In the genomic region with DNA sequence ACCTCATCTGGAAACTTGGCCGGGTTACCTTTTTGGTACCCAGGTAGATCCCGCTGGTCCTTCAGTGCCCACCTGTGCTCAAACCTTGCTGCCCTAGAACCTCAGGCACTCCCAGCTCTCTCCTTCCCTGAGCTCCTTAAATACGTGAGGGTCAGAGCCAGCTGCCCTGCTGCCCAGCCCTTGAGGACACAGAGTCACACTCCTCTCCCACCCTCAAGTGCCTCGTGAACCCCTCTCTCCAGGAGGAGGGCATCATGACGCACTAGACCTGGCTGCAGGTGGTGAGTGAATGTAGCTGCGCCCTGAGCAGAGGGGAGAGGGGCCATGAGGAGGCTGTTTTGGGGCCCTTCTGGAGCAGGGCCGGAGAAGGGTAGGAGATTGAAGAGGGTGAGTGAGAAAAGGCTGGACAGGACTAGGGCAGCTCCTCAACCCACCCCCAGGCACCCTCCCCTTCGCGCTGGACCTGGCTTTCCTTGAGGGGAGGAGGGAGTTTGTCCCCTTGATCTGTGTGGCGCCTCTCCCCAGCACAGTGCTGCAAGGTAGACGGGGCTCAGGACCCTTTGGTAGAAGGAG, we compare ENCODE assay signal across 1 cellular context.
TF ChIP-seq lines count a peak whose summit lies in the region.

No MANE protein-coding gene starts in this region.

TF ChIP-seq in liver, 16 proteins besides CTCF, POLR2A, EP300 and RAD21 (continued from another document):
- TF ChIP-seq, protein P1, sequence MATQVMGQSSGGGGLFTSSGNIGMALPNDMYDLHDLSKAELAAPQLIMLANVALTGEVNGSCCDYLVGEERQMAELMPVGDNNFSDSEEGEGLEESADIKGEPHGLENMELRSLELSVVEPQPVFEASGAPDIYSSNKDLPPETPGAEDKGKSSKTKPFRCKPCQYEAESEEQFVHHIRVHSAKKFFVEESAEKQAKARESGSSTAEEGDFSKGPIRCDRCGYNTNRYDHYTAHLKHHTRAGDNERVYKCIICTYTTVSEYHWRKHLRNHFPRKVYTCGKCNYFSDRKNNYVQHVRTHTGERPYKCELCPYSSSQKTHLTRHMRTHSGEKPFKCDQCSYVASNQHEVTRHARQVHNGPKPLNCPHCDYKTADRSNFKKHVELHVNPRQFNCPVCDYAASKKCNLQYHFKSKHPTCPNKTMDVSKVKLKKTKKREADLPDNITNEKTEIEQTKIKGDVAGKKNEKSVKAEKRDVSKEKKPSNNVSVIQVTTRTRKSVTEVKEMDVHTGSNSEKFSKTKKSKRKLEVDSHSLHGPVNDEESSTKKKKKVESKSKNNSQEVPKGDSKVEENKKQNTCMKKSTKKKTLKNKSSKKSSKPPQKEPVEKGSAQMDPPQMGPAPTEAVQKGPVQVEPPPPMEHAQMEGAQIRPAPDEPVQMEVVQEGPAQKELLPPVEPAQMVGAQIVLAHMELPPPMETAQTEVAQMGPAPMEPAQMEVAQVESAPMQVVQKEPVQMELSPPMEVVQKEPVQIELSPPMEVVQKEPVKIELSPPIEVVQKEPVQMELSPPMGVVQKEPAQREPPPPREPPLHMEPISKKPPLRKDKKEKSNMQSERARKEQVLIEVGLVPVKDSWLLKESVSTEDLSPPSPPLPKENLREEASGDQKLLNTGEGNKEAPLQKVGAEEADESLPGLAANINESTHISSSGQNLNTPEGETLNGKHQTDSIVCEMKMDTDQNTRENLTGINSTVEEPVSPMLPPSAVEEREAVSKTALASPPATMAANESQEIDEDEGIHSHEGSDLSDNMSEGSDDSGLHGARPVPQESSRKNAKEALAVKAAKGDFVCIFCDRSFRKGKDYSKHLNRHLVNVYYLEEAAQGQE (IDR thresholded peaks at IDR 0.05): no peak
- no peak for TF ChIP-seq GABPA (IDR thresholded peaks at IDR 0.05 in 1 of 2, conservative IDR thresholded peaks at IDR 0.05 in 1 of 2)
- TF ChIP-seq TAF1 (conservative IDR thresholded peaks at IDR 0.05): no peak
- TF ChIP-seq, protein P2, sequence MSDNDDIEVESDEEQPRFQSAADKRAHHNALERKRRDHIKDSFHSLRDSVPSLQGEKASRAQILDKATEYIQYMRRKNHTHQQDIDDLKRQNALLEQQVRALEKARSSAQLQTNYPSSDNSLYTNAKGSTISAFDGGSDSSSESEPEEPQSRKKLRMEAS (IDR thresholded peaks at IDR 0.05): no peak
- no peak for TF ChIP-seq SP1 (IDR thresholded peaks at IDR 0.05)
